11 cellular contexts compared by ENCODE assay signal in the genomic region with DNA sequence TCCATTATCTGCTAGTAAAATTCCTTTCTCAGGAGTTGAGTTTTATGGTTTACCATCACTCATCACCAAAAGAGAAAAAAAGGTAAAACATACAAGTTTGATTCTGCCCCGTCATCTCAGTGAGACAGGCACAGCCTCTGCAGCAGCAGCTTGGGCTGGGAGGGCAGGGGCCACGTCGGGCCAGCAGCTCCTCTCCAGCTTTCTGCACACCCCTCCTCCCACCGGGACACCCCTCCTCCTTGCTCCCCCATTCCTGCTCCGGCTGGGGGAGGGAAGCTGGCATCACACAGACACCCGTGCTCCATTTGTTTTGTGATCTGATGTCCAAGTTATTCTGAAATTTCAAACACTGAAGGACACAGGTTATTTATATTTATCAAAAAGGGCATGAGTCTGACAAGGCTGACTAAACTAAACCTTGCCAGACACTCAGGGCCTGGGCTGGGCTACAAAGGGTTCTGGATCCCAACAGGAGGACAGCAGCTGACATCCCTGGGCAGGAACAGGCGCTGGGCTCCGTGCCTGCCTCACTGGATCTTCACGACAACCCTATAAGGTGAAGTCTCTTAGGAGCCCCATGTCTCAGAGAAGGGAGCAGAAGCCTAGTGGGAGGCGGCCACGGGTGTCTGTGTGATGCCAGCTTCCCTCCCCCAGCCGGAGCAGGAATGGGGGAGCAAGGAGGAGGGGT.
A peak's percentile ranks its signal among the peaks of the same experiment; 100 is the strongest.
DNase-seq lines count a peak whose midpoint lies in the region; ATAC-seq and TF ChIP-seq lines count a peak whose summit lies in the region.
"Had no signal": no experiment of that assay in that cellular context is flagged by ENCODE, and none has a peak within 500 bp of the region (broad histone marks: within the 10 kb centered on the region; RNA-seq: fewer than 3 reads in every experiment).

No MANE protein-coding gene starts in this region.

- no peak for ATAC-seq in GM18873 (IDR thresholded peaks at IDR 0.05; ENCODE audit: low FRiP score, unreplicated experiment)
- no peak for ATAC-seq in HG03280 (IDR thresholded peaks at IDR 0.05; ENCODE audit: unreplicated experiment)

- no peak for TF ChIP-seq CTCF in fibroblast of the aortic adventitia (IDR thresholded peaks at IDR 0.05; ENCODE audit: insufficient read depth, low read length)
- no peak for TF ChIP-seq CTCF in nephron progenitor cell (IDR thresholded peaks at IDR 0.05)
- TF ChIP-seq CTCF in type B pancreatic cell (conservative IDR thresholded peaks at IDR 0.05), result no peak

- no peak overlapping the region for H3K4me3 ChIP-seq in fibroblast of the aortic adventitia (ENCODE audit: low read depth, low read length)

- H3K27ac Mint-ChIP-seq in nephron progenitor cell (peak overlapping the region; percentile 94), type B pancreatic cell (peak overlapping the region; percentile 81)
- H3K27ac Mint-ChIP-seq: dendritic cell treated with granulocyte-macrophage colony-stimulating factor and Interleukin-4, amounts not matched to agents 40 ng/mL and 50 ng/mL, for 4 days had no signal

- peaks cover 17% of the 10 kb centered on the region for H3K36me3 Mint-ChIP-seq in nephron progenitor cell (ENCODE audit: low read depth)
- peaks cover 9% of the 10 kb centered on the region for H3K36me3 Mint-ChIP-seq in type B pancreatic cell

- peak; percentile 27 for DNase-seq in DMS 273 (lab: John Stamatoyannopoulos, UW; ENCODE audit: unreplicated experiment)
- DNase-seq in DMS 273 treated with DMSO at 0.1 percent for 48 hours (lab: John Stamatoyannopoulos, UW), result no peak
- DNase-seq in fibroblast of the aortic adventitia (ENCODE audit: low read depth), result peak; percentile 25
- DNase-seq in nephron progenitor cell, result no peak
- peak; percentile 53 for DNase-seq in type B pancreatic cell (ENCODE audit: extremely low spot score, unreplicated experiment)
- no peak for DNase-seq in HPDE6-E6E7 (ENCODE audit: extremely low spot score)
- DNase-seq: EL had no signal

- H3K9me3 Mint-ChIP-seq in nephron progenitor cell (peaks cover 4% of the 10 kb centered on the region), type B pancreatic cell (no peaks in the 10 kb centered on the region)
- H3K9me3 Mint-ChIP-seq: dendritic cell treated with granulocyte-macrophage colony-stimulating factor and Interleukin-4, amounts not matched to agents 40 ng/mL and 50 ng/mL, for 4 days had no signal

- peaks cover 64% of the 10 kb centered on the region for H3K4me1 Mint-ChIP-seq in nephron progenitor cell
- H3K4me1 Mint-ChIP-seq in type B pancreatic cell (ENCODE audit: unreplicated experiment), result peaks cover 38% of the 10 kb centered on the region

- H3K4me3 Mint-ChIP-seq in nephron progenitor cell (peak overlapping the region; percentile 65), type B pancreatic cell (peak overlapping the region; percentile 45)
- H3K4me3 Mint-ChIP-seq: dendritic cell treated with granulocyte-macrophage colony-stimulating factor and Interleukin-4, amounts not matched to agents 40 ng/mL and 50 ng/mL, for 4 days; T-helper 1 cell treated with Interleukin-12 subunit alpha and Interleukin-12 subunit beta and Interleukin-4 antibody, amounts not matched to agents 30 μg/mL and 1 μg/mL, for 36 hours had no signal

- H3K27me3 Mint-ChIP-seq in nephron progenitor cell (ENCODE audit: low read depth, poor library complexity) (no peaks in the 10 kb centered on the region), type B pancreatic cell (no peaks in the 10 kb centered on the region)
- H3K27me3 Mint-ChIP-seq: dendritic cell treated with granulocyte-macrophage colony-stimulating factor and Interleukin-4, amounts not matched to agents 40 ng/mL and 50 ng/mL, for 4 days had no signal

Comparison
In these comparisons a context has a peak if more than half of its experiments do, and no peak if none do; other contexts are left out.
1. DNase-seq: peak in DMS 273 (single experiment), fibroblast of the aortic adventitia (single experiment) and type B pancreatic cell (single experiment); none in DMS 273 treated with DMSO at 0.1 percent for 48 hours (single experiment), nephron progenitor cell (single experiment) and HPDE6-E6E7 (single experiment).